25 cellular contexts compared by ENCODE assay signal in the genomic region with DNA sequence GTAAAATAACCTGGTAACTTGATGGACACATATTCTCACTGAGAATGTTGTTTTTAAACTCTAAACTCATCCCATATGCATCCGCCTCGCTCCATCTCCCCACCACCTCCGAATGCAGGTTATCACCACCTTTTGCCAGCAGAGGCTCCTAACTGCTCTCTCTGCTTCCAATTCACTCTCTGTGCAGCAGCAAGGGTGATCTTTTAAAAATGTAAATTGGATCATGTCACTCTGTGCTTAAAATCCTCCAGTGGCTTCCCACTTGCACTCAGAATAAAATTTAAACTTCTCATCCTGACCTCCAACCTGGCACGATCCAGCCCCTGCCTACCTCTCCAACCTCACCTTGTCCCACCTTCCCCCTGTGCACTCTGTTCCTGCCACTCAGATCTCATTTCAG.
"Had no signal": no experiment of that assay in that cellular context is flagged by ENCODE, and none has a peak within 500 bp of the region (broad histone marks: within the 10 kb centered on the region; RNA-seq: fewer than 3 reads in every experiment).

No MANE protein-coding gene starts in this region.

- H3K36me3 Mint-ChIP-seq: activated naive CD8-positive, alpha-beta T cell had no signal

- DNase-seq: activated B cell treated with CpG ODN at 0.5 μM for 24 hours; activated CD4-positive, alpha-beta T cell treated with anti-CD3 and anti-CD28 coated beads for 48 hours; activated CD4-positive, alpha-beta T cell treated with anti-CD3 and anti-CD28 coated beads, Interleukin-2, amount 50 U/mL, for 1 hour; activated CD4-positive, alpha-beta T cell treated with anti-CD3 and anti-CD28 coated beads, Interleukin-2, amount 50 U/mL, for 48 hours; activated CD8-positive, alpha-beta memory T cell treated with anti-CD3 and anti-CD28 coated beads for 24 hours; activated CD8-positive, alpha-beta T cell treated with anti-CD3 and anti-CD28 coated beads for 36 hours; activated effector memory CD4-positive, alpha-beta T cell treated with Interleukin-2 at 50 U/mL for 16 hours; activated gamma-delta T cell treated with Interleukin-2 at 50 U/mL for 16 hours; activated naive CD4-positive, alpha-beta T cell treated with anti-CD3 and anti-CD28 coated beads, Interleukin-2, amount 50 U/mL, for 16 hours; activated naive CD4-positive, alpha-beta T cell treated with Interleukin-2 at 50 U/mL for 16 hours; activated T-cell treated with anti-CD3 and anti-CD28 coated beads, Interleukin-2, amount 50 U/mL, for 4 hours; amniotic stem cell; anterior cingulate cortex; brain microvascular endothelial cell; colonic mucosa; dorsolateral prefrontal cortex; effector memory CD4-positive, alpha-beta T cell; erythroblast; esophagus squamous epithelium; foreskin melanocyte; T-helper 2 cell had no signal

- H3K9me3 Mint-ChIP-seq: activated B cell treated with CpG ODN at 0.5 μM for 24 hours; activated CD8-positive, alpha-beta T cell treated with anti-CD3 and anti-CD28 coated beads for 36 hours; activated T-cell treated with anti-CD3 and anti-CD28 coated beads, Interleukin-2, amount 50 U/mL, for 4 hours; activated T-helper 17 cell treated with anti-CD3 and anti-CD28 coated beads, Interleukin-2, amount 50 U/mL, for 72 hours had no signal

- H3K4me3 Mint-ChIP-seq: activated B cell treated with CpG ODN at 0.5 μM for 24 hours; activated CD8-positive, alpha-beta T cell treated with anti-CD3 and anti-CD28 coated beads for 36 hours; activated naive CD8-positive, alpha-beta T cell; activated T-cell treated with anti-CD3 and anti-CD28 coated beads, Interleukin-2, amount 50 U/mL, for 4 hours; activated T-helper 17 cell treated with anti-CD3 and anti-CD28 coated beads, Interleukin-2, amount 50 U/mL, for 72 hours had no signal

- ATAC-seq: activated CD4-positive, CD25-positive, alpha-beta regulatory T cell treated with anti-CD3 and anti-CD28 coated beads, Interleukin-2, amount 50 U/mL, for 24 hours; activated CD8-positive, alpha-beta T cell treated with anti-CD3 and anti-CD28 coated beads for 36 hours; activated T-cell treated with anti-CD3 and anti-CD28 coated beads, Interleukin-2, amount 50 U/mL, for 4 hours; activated T-helper 17 cell treated with anti-CD3 and anti-CD28 coated beads, Interleukin-2, amount 50 U/mL, for 72 hours; gastroesophageal sphincter had no signal

- H3K27ac Mint-ChIP-seq: activated B cell treated with CpG ODN at 0.5 μM for 24 hours; activated CD8-positive, alpha-beta T cell treated with anti-CD3 and anti-CD28 coated beads for 36 hours; activated naive CD8-positive, alpha-beta T cell; activated T-helper 17 cell treated with anti-CD3 and anti-CD28 coated beads, Interleukin-2, amount 50 U/mL, for 72 hours had no signal

- H3K4me1 Mint-ChIP-seq: activated B cell treated with CpG ODN at 0.5 μM for 24 hours; activated T-helper 17 cell treated with anti-CD3 and anti-CD28 coated beads, Interleukin-2, amount 50 U/mL, for 72 hours had no signal
